36 cellular contexts compared by ENCODE assay signal in the genomic region with DNA sequence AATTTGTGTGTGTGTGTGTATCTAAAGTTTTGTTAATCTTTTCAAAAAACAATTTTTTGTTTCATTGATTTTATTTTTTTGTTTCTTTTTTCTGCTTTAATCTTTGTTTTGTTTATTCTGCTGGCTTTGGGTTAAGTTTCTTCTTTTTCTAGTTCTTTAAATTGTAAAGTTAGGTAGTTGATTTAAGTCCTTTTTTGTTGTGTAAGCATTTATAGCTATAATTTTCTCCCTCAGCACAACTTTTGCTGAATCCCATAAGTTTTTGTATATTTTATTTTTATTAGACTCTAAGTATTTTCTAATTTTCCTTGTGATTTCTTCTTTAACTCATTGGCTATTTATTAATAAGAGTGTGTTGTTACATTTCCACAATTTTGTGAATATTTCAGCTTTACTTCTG. TPM values are rescaled to one million over a fixed set of nuclear protein-coding genes. Genes with fewer than 3 reads are reported as not detected.
"Had no signal": no experiment of that assay in that cellular context is flagged by ENCODE, and none has a peak within 500 bp of the region (broad histone marks: within the 10 kb centered on the region; RNA-seq: fewer than 3 reads in every experiment).

No MANE protein-coding gene starts in this region.

- H3K9me3 ChIP-seq: adrenal gland, body of pancreas, breast epithelium had no signal

- FAIRE-seq: astrocyte, TTC549 had no signal

- H3K4me1 ChIP-seq: adrenal gland, body of pancreas, breast epithelium had no signal

- ATAC-seq: activated CD8-positive, alpha-beta T cell treated with anti-CD3 and anti-CD28 coated beads for 36 hours; activated naive CD4-positive, alpha-beta T cell treated with anti-CD3 and anti-CD28 coated beads, Interleukin-2, amount 50 U/mL, for 72 hours; activated T-cell treated with anti-CD3 and anti-CD28 coated beads, Interleukin-2, amount 50 U/mL, for 4 hours; activated T-cell treated with anti-CD3 and anti-CD28 coated beads, Interleukin-2, amount 50 U/mL, for 72 hours; activated T-helper 17 cell treated with anti-CD3 and anti-CD28 coated beads, Interleukin-2, amount 50 U/mL, for 72 hours; body of pancreas had no signal

- DNase-seq: activated B cell treated with CpG ODN at 0.5 μM for 24 hours; activated CD4-positive, alpha-beta memory T cell treated with anti-CD3 and anti-CD28 coated beads for 36 hours; activated CD4-positive, alpha-beta T cell treated with anti-CD3 and anti-CD28 coated beads for 4 hours; activated CD4-positive, alpha-beta T cell treated with anti-CD3 and anti-CD28 coated beads, Interleukin-2, amount 10 ng/mL, durations not matched to agents 24 days and 14 days; activated CD4-positive, alpha-beta T cell treated with anti-CD3 and anti-CD28 coated beads, Interleukin-2, amount 50 U/mL, for 1 hour; activated CD4-positive, alpha-beta T cell treated with anti-CD3 and anti-CD28 coated beads, Interleukin-2, amount 50 U/mL, for 4 hours; activated CD4-positive, CD25-positive, alpha-beta regulatory T cell treated with anti-CD3 and anti-CD28 coated beads, Interleukin-2, amount 50 U/mL, for 72 hours; activated CD8-positive, alpha-beta memory T cell treated with anti-CD3 and anti-CD28 coated beads, Interleukin-2, amount 50 U/mL, for 4 hours; activated CD8-positive, alpha-beta T cell treated with anti-CD3 and anti-CD28 coated beads for 36 hours; activated effector memory CD4-positive, alpha-beta T cell treated with anti-CD3 and anti-CD28 coated beads, Interleukin-2, amount 50 U/mL, for 16 hours; activated gamma-delta T cell treated with Interleukin-2 at 50 U/mL for 16 hours; activated naive CD4-positive, alpha-beta T cell; activated naive CD4-positive, alpha-beta T cell treated with anti-CD3 and anti-CD28 coated beads for 36 hours; activated naive CD4-positive, alpha-beta T cell treated with anti-CD3 and anti-CD28 coated beads, Interleukin-2, amount 50 U/mL, for 16 hours; activated naive CD8-positive, alpha-beta T cell treated with anti-CD3 and anti-CD28 coated beads for 36 hours; activated T-cell treated with anti-CD3 and anti-CD28 coated beads for 4 hours; activated T-cell treated with anti-CD3 and anti-CD28 coated beads, Interleukin-2, amount 50 U/mL, for 1 hour; activated T-cell treated with anti-CD3 and anti-CD28 coated beads, Interleukin-2, amount 50 U/mL, for 4 hours; activated T-cell treated with anti-CD3 and anti-CD28 coated beads, Interleukin-2, amount 50 U/mL, for 72 hours; adrenal gland; amniotic stem cell; aorta; body of pancreas; brain microvascular endothelial cell; central memory CD4-positive, alpha-beta T cell; T-helper 2 cell; T-helper 9 cell had no signal

- H3K4me3 ChIP-seq: adrenal gland, body of pancreas, breast epithelium had no signal

- H3K36me3 ChIP-seq: adrenal gland, brain microvascular endothelial cell, breast epithelium had no signal

- H3K27ac ChIP-seq: adrenal gland, body of pancreas, brain microvascular endothelial cell, breast epithelium, VCaP had no signal

- H3K27me3 ChIP-seq: adrenal gland, body of pancreas, brain microvascular endothelial cell, breast epithelium had no signal

RNA-seq across cellular contexts. Expression of a gene that starts 34.9 kb away (rescaled TPM):
- total RNA-seq: activated B cell treated with CpG ODN at 0.5 μM for 24 hours; activated CD4-positive, alpha-beta memory T cell treated with anti-CD3 and anti-CD28 coated beads for 36 hours; activated CD4-positive, alpha-beta T cell treated with anti-CD3 and anti-CD28 coated beads, Interleukin-2, amount 10 ng/mL, durations not matched to agents 24 days and 14 days; activated CD8-positive, alpha-beta memory T cell treated with anti-CD3 and anti-CD28 coated beads for 36 hours; activated CD8-positive, alpha-beta T cell treated with anti-CD3 and anti-CD28 coated beads for 36 hours; activated naive CD4-positive, alpha-beta T cell treated with anti-CD3 and anti-CD28 coated beads for 36 hours; activated naive CD4-positive, alpha-beta T cell treated with anti-CD3 and anti-CD28 coated beads, Interleukin-2, amount 50 U/mL, for 72 hours; activated naive CD8-positive, alpha-beta T cell treated with anti-CD3 and anti-CD28 coated beads for 36 hours; activated T-cell treated with anti-CD3 and anti-CD28 coated beads, Interleukin-2, amount 50 U/mL, for 4 hours; activated T-cell treated with anti-CD3 and anti-CD28 coated beads, Interleukin-2, amount 50 U/mL, for 72 hours; activated T-helper 1 cell treated with anti-CD3 and anti-CD28 coated beads, Interleukin-12 subunit alpha, Interleukin-12 subunit beta, Interleukin-2, Interleukin-4 antibody, amounts not matched to agents 30 ng/mL and 10 ng/mL and 1 ng/mL, durations not matched to agents 14 hours and 24 hours and 36 hours; activated T-helper 17 cell treated with anti-CD3 and anti-CD28 coated beads, Interleukin-2, amount 50 U/mL, for 72 hours; adrenal gland; aorta; astrocyte; body of pancreas; breast epithelium; cardiac septum had no signal
- polyA plus RNA-seq: adrenal gland, aorta had no signal
